In the genomic region with DNA sequence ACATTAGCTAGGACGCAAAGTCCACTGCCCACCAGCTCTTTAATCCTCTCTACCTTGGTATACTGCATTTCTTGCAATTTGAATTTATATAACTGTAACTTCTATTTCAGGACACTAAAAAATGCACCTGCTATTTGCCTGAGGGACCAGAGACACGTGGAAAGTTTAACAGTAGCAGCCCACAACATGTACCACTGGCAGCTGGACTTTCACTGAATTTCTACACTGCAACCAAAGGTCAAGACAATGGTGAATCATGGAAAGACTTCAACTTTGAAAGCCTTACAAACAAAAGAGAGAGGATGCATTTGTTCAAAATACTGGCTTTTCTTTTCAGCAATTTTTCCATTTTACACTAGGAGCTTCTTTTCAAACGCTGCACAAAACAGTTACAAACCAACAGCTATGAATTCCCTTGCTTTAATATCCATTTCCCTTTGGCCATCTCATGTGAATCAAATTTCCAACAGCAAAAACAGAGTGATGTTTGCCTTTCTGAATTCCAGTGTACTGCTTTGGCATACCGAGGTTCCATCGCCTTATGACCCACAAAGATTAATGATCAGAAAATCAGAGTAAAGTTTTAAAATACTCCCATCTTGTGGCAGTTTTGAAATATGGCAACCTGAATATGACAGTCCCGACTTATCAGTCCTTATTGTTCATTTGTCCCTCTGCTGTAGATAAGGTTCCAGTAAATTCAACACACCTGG, we compare ENCODE assay signal across 8 cellular contexts. TPM values are rescaled to one million over a fixed set of nuclear protein-coding genes. Genes with fewer than 3 reads are reported as not detected.
DNase-seq lines count a peak whose midpoint lies in the region; ATAC-seq, FAIRE-seq and TF ChIP-seq lines count a peak whose summit lies in the region.

No MANE protein-coding gene starts in this region.

- H3K27ac ChIP-seq in ovary, result no peak overlapping the region

- H3K4me1 ChIP-seq in ovary (ENCODE audit: insufficient read depth), result no peaks in the 10 kb centered on the region

- peak overlapping the region in 1 of 2 donors; percentile 65 for H3K4me3 Mint-ChIP-seq in CD14-positive monocyte
- no peak overlapping the region for H3K4me3 Mint-ChIP-seq in activated T-helper 2 cell treated with anti-CD3 and anti-CD28 coated beads, Interferon-gamma antibody, Interleukin-2, Interleukin-4, amounts not matched to agents 10 μg/mL and 5 μg/mL and 100 μg/mL, durations not matched to agents 14 hours and 24 hours and 36 hours (ENCODE audit: low read depth)

- ATAC-seq in SK-N-SH treated with all-trans-retinoic acid at 6 μM for 48 hours, result peak; percentile 91

- DNase-seq in CD14-positive monocyte (ENCODE audit: low spot score), result no peak
- DNase-seq in GM19239 (ENCODE audit: insufficient read length, low spot score), result no peak
- DNase-seq in KG1 (lab: John Stamatoyannopoulos, UW), result peak; percentile 22
- peak; percentile 82 for DNase-seq in fibroblast of peridontal ligament (ENCODE audit: extremely low read depth)
- DNase-seq in ovary, result no peak
- DNase-seq in activated T-helper 2 cell treated with anti-CD3 and anti-CD28 coated beads, Interferon-gamma antibody, Interleukin-2, Interleukin-4, amounts not matched to agents 10 μg/mL and 5 μg/mL and 100 μg/mL, durations not matched to agents 14 hours and 24 hours and 36 hours (ENCODE audit: low spot score), result no peak
- DNase-seq in middle frontal gyrus (ENCODE audit: extremely low spot score, low spot score), result no peak

- H3K36me3 Mint-ChIP-seq in CD14-positive monocyte, result peaks cover 0 to 2% of the 10 kb centered on the region in 2 donors
- no peaks in the 10 kb centered on the region for H3K36me3 Mint-ChIP-seq in activated T-helper 2 cell treated with anti-CD3 and anti-CD28 coated beads, Interferon-gamma antibody, Interleukin-2, Interleukin-4, amounts not matched to agents 10 μg/mL and 5 μg/mL and 100 μg/mL, durations not matched to agents 14 hours and 24 hours and 36 hours (ENCODE audit: low read depth)

- H3K4me3 ChIP-seq in ovary, result no peak overlapping the region

- no peak for TF ChIP-seq POLR2A in ovary (IDR thresholded peaks at IDR 0.05)

- TF ChIP-seq EP300 in ovary (IDR thresholded peaks at IDR 0.05), result no peak

- no peaks in the 10 kb centered on the region for H3K36me3 ChIP-seq in ovary

- no peaks in the 10 kb centered on the region for H3K9me3 ChIP-seq in ovary

- WGBS in ovary, 3 donors, result 45 to 50% (median 48%) methylated on average over 6 of the region's 6 CpGs

- no peaks in the 10 kb centered on the region for H3K27me3 ChIP-seq in ovary

- H3K27ac Mint-ChIP-seq in CD14-positive monocyte, result peak overlapping the region in 5 of 7 donors; percentile 26 to 83 (median 53)
- no peak overlapping the region for H3K27ac Mint-ChIP-seq in activated T-helper 2 cell treated with anti-CD3 and anti-CD28 coated beads, Interferon-gamma antibody, Interleukin-2, Interleukin-4, amounts not matched to agents 10 μg/mL and 5 μg/mL and 100 μg/mL, durations not matched to agents 14 hours and 24 hours and 36 hours

- intact Hi-C loops in CD14-positive monocyte (cut with micrococcal nuclease) (loop anchor here (5.0 kb wide), 1 partner anchor 90 kb away; no protein-coding TSS in a partner anchor), ovary (cut with DNase I) (no loop called here)
- intact Hi-C loops in activated T-helper 2 cell treated with anti-CD3 and anti-CD28 coated beads, Interferon-gamma antibody, Interleukin-2, Interleukin-4, amounts not matched to agents 10 μg/mL and 5 μg/mL and 100 μg/mL, durations not matched to agents 14 hours and 24 hours and 36 hours (cut with micrococcal nuclease), result loop anchor here (2.0 to 5.0 kb wide), 3 partner anchors 89 to 513 kb away; no protein-coding TSS in a partner anchor

- no peaks in the 10 kb centered on the region for H3K9me3 Mint-ChIP-seq in CD14-positive monocyte
- H3K9me3 Mint-ChIP-seq in activated T-helper 2 cell treated with anti-CD3 and anti-CD28 coated beads, Interferon-gamma antibody, Interleukin-2, Interleukin-4, amounts not matched to agents 10 μg/mL and 5 μg/mL and 100 μg/mL, durations not matched to agents 14 hours and 24 hours and 36 hours, result no peaks in the 10 kb centered on the region

- H3K4me1 Mint-ChIP-seq in CD14-positive monocyte, result peaks cover 24% of the 10 kb centered on the region
- peaks cover 3% of the 10 kb centered on the region for H3K4me1 Mint-ChIP-seq in activated T-helper 2 cell treated with anti-CD3 and anti-CD28 coated beads, Interferon-gamma antibody, Interleukin-2, Interleukin-4, amounts not matched to agents 10 μg/mL and 5 μg/mL and 100 μg/mL, durations not matched to agents 14 hours and 24 hours and 36 hours (ENCODE audit: low read depth)

- peaks cover 0 to 2% (median 0%) of the 10 kb centered on the region in 3 donors for H3K27me3 Mint-ChIP-seq in CD14-positive monocyte (ENCODE audit: low read depth in 3 of 3)
- H3K27me3 Mint-ChIP-seq in activated T-helper 2 cell treated with anti-CD3 and anti-CD28 coated beads, Interferon-gamma antibody, Interleukin-2, Interleukin-4, amounts not matched to agents 10 μg/mL and 5 μg/mL and 100 μg/mL, durations not matched to agents 14 hours and 24 hours and 36 hours (ENCODE audit: low read depth), result no peaks in the 10 kb centered on the region

- FAIRE-seq in GM19239 (lab: Jason Lieb, UNC), result peak; percentile 68

- TF ChIP-seq CTCF in CD14-positive monocyte (IDR thresholded peaks at IDR 0.05), result peak; percentile 72
- peak in 2 of 3 donors; percentile 15 to 18 for TF ChIP-seq CTCF in ovary (IDR thresholded peaks at IDR 0.05)

TF ChIP-seq in SK-N-SH treated with all-trans-retinoic acid at 6 μM for 48 hours, 23 proteins besides CTCF, POLR2A, EP300 and RAD21:
- TF ChIP-seq TCF4 (CRISPR knock-in tag; IDR thresholded peaks at IDR 0.05; ENCODE audit: borderline replicate concordance) (no peak), ZNF8 (CRISPR knock-in tag; IDR thresholded peaks at IDR 0.05) (peak; percentile 91)

RNA-seq across cellular contexts. Expression of gene HNRNPH3, which starts 29.9 kb away (rescaled TPM):
- polyA plus RNA-seq in CD14-positive monocyte (10 to 100 TPM; 71.6 to 86.0 TPM), ovary (100 to 1,000 TPM; 173 to 337 TPM)
- total RNA-seq in ovary, result 100 to 1,000 TPM in 5 of 7 donors, 10 to 100 TPM in 2; 38.9 to 173 (median 114) TPM
- total RNA-seq in activated T-helper 2 cell treated with anti-CD3 and anti-CD28 coated beads, Interferon-gamma antibody, Interleukin-2, Interleukin-4, amounts not matched to agents 10 μg/mL and 5 μg/mL and 100 μg/mL, durations not matched to agents 14 hours and 24 hours and 36 hours, result 172 and 183 TPM in 2 replicates

RNA-seq across cellular contexts. Expression of gene PBLD, which starts 30.8 kb away (rescaled TPM):
- polyA plus RNA-seq in CD14-positive monocyte (1 to 10 TPM; 2.5 to 3.4 TPM), ovary (1 to 10 TPM; 3.7 to 7.8 TPM)
- total RNA-seq in ovary, result 1 to 10 TPM; 2.5 to 7.5 (median 3.0) TPM
- 1.3 TPM in 2 replicates for total RNA-seq in activated T-helper 2 cell treated with anti-CD3 and anti-CD28 coated beads, Interferon-gamma antibody, Interleukin-2, Interleukin-4, amounts not matched to agents 10 μg/mL and 5 μg/mL and 100 μg/mL, durations not matched to agents 14 hours and 24 hours and 36 hours

Comparison
In these comparisons a context has a peak if more than half of its experiments do, and no peak if none do; other contexts are left out.
1. DNase-seq: peak in KG1 (single experiment) and fibroblast of peridontal ligament (single experiment); none in CD14-positive monocyte (single experiment), GM19239 (single experiment), ovary (0 of 5), activated T-helper 2 cell treated with anti-CD3 and anti-CD28 coated beads, Interferon-gamma antibody, Interleukin-2, Interleukin-4, amounts not matched to agents 10 μg/mL and 5 μg/mL and 100 μg/mL, durations not matched to agents 14 hours and 24 hours and 36 hours (single experiment) and middle frontal gyrus (single experiment).
2. intact Hi-C loops: an anchor here in CD14-positive monocyte (5.0 kb wide) and activated T-helper 2 cell treated with anti-CD3 and anti-CD28 coated beads, Interferon-gamma antibody, Interleukin-2, Interleukin-4, amounts not matched to agents 10 μg/mL and 5 μg/mL and 100 μg/mL, durations not matched to agents 14 hours and 24 hours and 36 hours (2.0 to 5.0 kb wide); none called in ovary.